In genomic region chr2:205654878-205655601, GRCh38 we compare ENCODE assay signal across 13 cellular contexts. TPM values are rescaled to one million over a fixed set of nuclear protein-coding genes. Genes with fewer than 3 reads are reported as not detected.
DNase-seq lines count a peak whose midpoint lies in the region; ATAC-seq and TF ChIP-seq lines count a peak whose summit lies in the region.
"Had no signal": no experiment of that assay in that cellular context is flagged by ENCODE, and none has a peak within 500 bp of the region (broad histone marks: within the 10 kb centered on the region; RNA-seq: fewer than 3 reads in every experiment).

No MANE protein-coding gene starts in this region.

- no peak overlapping the region for H3K18ac ChIP-seq in mesenchymal stem cell (ENCODE audit: low read depth in 1 of 2, low read length in 2 of 2)

- H3K4me1 ChIP-seq in PC-3 (ENCODE audit: insufficient read depth, low read length) (peaks cover 14% of the 10 kb centered on the region), mesenchymal stem cell (ENCODE audit: control insufficient read depth, insufficient read depth, low read depth, low read length) (peaks cover 4% of the 10 kb centered on the region)

- H4K20me1 ChIP-seq in PC-3 (ENCODE audit: low read length) = no peaks in the 10 kb centered on the region

- no peaks in the 10 kb centered on the region for H3K79me2 ChIP-seq in PC-3 (ENCODE audit: low read length)

- no peak overlapping the region for H2BK15ac ChIP-seq in mesenchymal stem cell (ENCODE audit: low read depth, poor library complexity, severe bottlenecking)

- ATAC-seq in PC-3 = peak; percentile 30; the same call in 1 of the 2 replicates
- ATAC-seq: naive thymus-derived CD4-positive, alpha-beta T cell had no signal

- no peaks in the 10 kb centered on the region for H3K9me3 ChIP-seq in PC-3 (ENCODE audit: low read length)
- H3K9me3 ChIP-seq in mesenchymal stem cell (ENCODE audit: control insufficient read depth, low read length) = no peaks in the 10 kb centered on the region

- H3K4ac ChIP-seq in mesenchymal stem cell (ENCODE audit: low read depth in 1 of 2, low read length in 2 of 2) = no peak overlapping the region

- BruUV-seq in PC-3 (replicated peaks; lab: Mats Ljungman, UMichigan) = no TSS peak

- no peak overlapping the region for H4K91ac ChIP-seq in mesenchymal stem cell (ENCODE audit: low read length)

- no peak overlapping the region for H2AK5ac ChIP-seq in mesenchymal stem cell (ENCODE audit: low read length, severe bottlenecking)

- H2AFZ ChIP-seq in PC-3 (ENCODE audit: low read length) = no peak overlapping the region
- no peak overlapping the region for H2AFZ ChIP-seq in mesenchymal stem cell (ENCODE audit: low read depth, low read length)

- no peaks in the 10 kb centered on the region for H3K79me1 ChIP-seq in mesenchymal stem cell (replicated peaks; ENCODE audit: low read length, poor library complexity, severe bottlenecking)

- DNase-seq in Caki2 (ENCODE audit: low read depth) (peak; percentile 30), PC-3 (peak; percentile 57), choroid plexus epithelial cell (ENCODE audit: low read depth) (peak; percentile 45), mesenchymal stem cell (peak; percentile 70), DMS114 treated with DMSO at 0.1 percent for 48 hours (lab: John Stamatoyannopoulos, UW; ENCODE audit: unreplicated experiment) (no peak), KBM-7 (no peak), SW 1271 (lab: John Stamatoyannopoulos, UW) (no peak)
- DNase-seq in stimulated activated CD4-positive, alpha-beta T cell treated with anti-CD3 and anti-CD28 coated beads, Interleukin-4, amount 100 ng/mL, for 4 hours = no peak
- DNase-seq: activated CD4-positive, alpha-beta T cell treated with anti-CD3 and anti-CD28 coated beads for 48 hours; CD8-positive, alpha-beta memory T cell; naive thymus-derived CD4-positive, alpha-beta T cell; right cardiac atrium; T-helper 1 cell had no signal

- intact Hi-C loops in PC-3 (cut with micrococcal nuclease) = no loop called here

- H3K9me2 ChIP-seq in PC-3 (replicated peaks; ENCODE audit: low read length) = no peaks in the 10 kb centered on the region

- no peak overlapping the region for H3K14ac ChIP-seq in mesenchymal stem cell (ENCODE audit: low read length in 2 of 2)

- H2BK5ac ChIP-seq in mesenchymal stem cell (ENCODE audit: low read depth, low read length, poor library complexity, severe bottlenecking) = no peak overlapping the region

- no peak for TF ChIP-seq CTCF in PC-3 (conservative IDR thresholded peaks at IDR 0.05; ENCODE audit: low read depth, low read length)
- TF ChIP-seq CTCF in choroid plexus epithelial cell (conservative IDR thresholded peaks at IDR 0.05; ENCODE audit: low read depth, low read length) = no peak

- H3K27me3 ChIP-seq in PC-3 (ENCODE audit: low read length) (no peaks in the 10 kb centered on the region), mesenchymal stem cell (ENCODE audit: control insufficient read depth in 1 of 2, insufficient read depth in 1 of 2, low read length in 2 of 2) (peaks cover 0 to 6% of the 10 kb centered on the region in 2 experiments)

- no peak overlapping the region for H2BK12ac ChIP-seq in mesenchymal stem cell (ENCODE audit: low read length in 2 of 2)

- H3K36me3 ChIP-seq in PC-3 (ENCODE audit: low read depth, low read length) (no peaks in the 10 kb centered on the region), mesenchymal stem cell (ENCODE audit: control insufficient read depth in 1 of 2, insufficient read depth in 2 of 2, low read depth in 1 of 2, low read length in 2 of 2) (no peaks in the 10 kb centered on the region)

- CTCF ChIA-PET in PC-3 (lab: Charles Lee) = no interaction called here

- H4K8ac ChIP-seq in mesenchymal stem cell (ENCODE audit: low read length) = no peak overlapping the region

- no peak overlapping the region for H3K23ac ChIP-seq in mesenchymal stem cell (ENCODE audit: low read length in 2 of 2)

- H3K27ac ChIP-seq in PC-3 (ENCODE audit: low read length) (no peak overlapping the region), mesenchymal stem cell (ENCODE audit: low read length, poor library complexity, severe bottlenecking) (no peak overlapping the region)

- WGBS in mesenchymal stem cell = 92% methylated on average over 9 of the region's 10 CpGs

- H3K4me3 ChIP-seq in PC-3 (ENCODE audit: low read length) (no peak overlapping the region), choroid plexus epithelial cell (ENCODE audit: low read depth, low read length) (no peak overlapping the region), mesenchymal stem cell (ENCODE audit: insufficient read depth in 1 of 2, low read depth in 1 of 2, low read length in 2 of 2) (no peak overlapping the region)

- H3K4me2 ChIP-seq in PC-3 (ENCODE audit: low read length) (no peak overlapping the region), mesenchymal stem cell (ENCODE audit: low read length, poor library complexity, severe bottlenecking) (no peak overlapping the region)

- no peak overlapping the region for H2BK120ac ChIP-seq in mesenchymal stem cell (ENCODE audit: low read depth, low read length)

- POLR2A ChIA-PET in PC-3 (lab: Charles Lee; ENCODE audit: unreplicated experiment) = no interaction called here

- H3F3A ChIP-seq in PC-3 (ENCODE audit: low read length, unreplicated experiment) = no peaks in the 10 kb centered on the region

- in situ Hi-C loops in Caki2 (cut with HindIII; ENCODE audit: low pct_unique_long_range_greater_than_20kb, low sequenced_read_pairs) = no loop called here
- in situ Hi-C loops in KBM-7 (cut with MboI; ENCODE audit: low pct_unique_long_range_greater_than_20kb, low sequenced_read_pairs) = no loop called here

- H3K9ac ChIP-seq in PC-3 (ENCODE audit: low read length) = no peak overlapping the region
- H3K9ac ChIP-seq in mesenchymal stem cell (ENCODE audit: low read length) = peak overlapping the region; percentile 46

RNA-seq across cellular contexts. Expression of gene NRP2, which starts 27.3 kb away (rescaled TPM):
- total RNA-seq in Caki2 (2014; rRNA removed; shearing (Covaris generic); ENCODE audit: low replicate concordance) = 60.0 and 69.1 TPM in 2 replicates
- 18.3 and 19.9 TPM in 2 replicates for total RNA-seq in PC-3 (2014; rRNA removed)
- 87.1 TPM for polyA plus RNA-seq in mesenchymal stem cell (2013, experiment 1 of 2)
- polyA plus RNA-seq in mesenchymal stem cell (2013, experiment 2 of 2) = 83.3 TPM
- polyA plus RNA-seq: CD8-positive, alpha-beta memory T cell had no signal

Comparison
In these comparisons a context has a peak if more than half of its experiments do, and no peak if none do; other contexts are left out.
1. DNase-seq: peak in Caki2 (single experiment), PC-3 (single experiment), choroid plexus epithelial cell (single experiment) and mesenchymal stem cell (single experiment); none in stimulated activated CD4-positive, alpha-beta T cell treated with anti-CD3 and anti-CD28 coated beads, Interleukin-4, amount 100 ng/mL, for 4 hours (0 of 2), DMS114 treated with DMSO at 0.1 percent for 48 hours (single experiment), KBM-7 (single experiment) and SW 1271 (0 of 2).